Comparison of ENCODE assay signal across 1 cellular context in genomic region chr20:54475334-54476287, GRCh38.
TF ChIP-seq lines count a peak whose summit lies in the region.

DOK5 (plus strand) TSS chr20:54475593; CDS start chr20:54475947, 354 bp downstream.

TF ChIP-seq in H1, 55 proteins besides CTCF, POLR2A, EP300 and RAD21 (continued from another document):
- TF ChIP-seq USF2 (IDR thresholded peaks at IDR 0.05; ENCODE audit: low read length) = peak; percentile 39; the same call in 1 of the 2 replicates
- TF ChIP-seq EZH2 (IDR thresholded peaks at IDR 0.05; ENCODE audit: low read depth, low read length, severe bottlenecking) = peak; percentile 54
- no peak for TF ChIP-seq TBP (IDR thresholded peaks at IDR 0.05; ENCODE audit: low read depth, low read length)
- TF ChIP-seq EGR1 (IDR thresholded peaks at IDR 0.05; ENCODE audit: borderline replicate concordance, low read depth, low read length) = peak; percentile 65; the same call in 1 of the 2 replicates
- TF ChIP-seq JUN (IDR thresholded peaks at IDR 0.05; ENCODE audit: low read depth, low read length) = no peak
- TF ChIP-seq RBBP5 (IDR thresholded peaks at IDR 0.05; ENCODE audit: borderline replicate concordance, low read depth, low read length) = peak; percentile 58; the same call in 1 of the 2 replicates
- TF ChIP-seq PHF8 (conservative IDR thresholded peaks at IDR 0.05; ENCODE audit: low read depth, low read length) = peak; percentile 35
- no peak for TF ChIP-seq NANOG (IDR thresholded peaks at IDR 0.05; ENCODE audit: insufficient read depth, low read depth, low read length, poor library complexity, severe bottlenecking)
- TF ChIP-seq ASH2L (IDR thresholded peaks at IDR 0.05; ENCODE audit: low read length) = peak; percentile 81
